In the genomic region with DNA sequence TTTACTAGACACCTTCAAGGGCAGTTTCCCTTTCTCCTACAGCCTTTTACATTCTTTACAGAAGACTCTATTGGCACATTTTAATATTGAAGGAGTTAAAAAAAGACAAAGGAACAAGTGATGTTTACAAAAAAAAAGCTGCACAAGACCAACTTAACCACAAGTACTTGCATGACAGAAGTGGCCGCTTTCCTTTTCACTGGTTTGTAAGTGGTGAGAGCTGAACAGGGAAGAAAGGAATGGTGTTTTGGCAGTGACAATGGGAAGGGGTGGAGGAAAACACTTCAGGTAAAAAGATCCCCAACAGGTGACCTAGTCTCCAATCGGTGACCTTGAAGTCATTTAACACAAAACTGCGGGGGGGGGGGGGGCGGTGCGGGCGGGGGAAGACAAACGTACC, we compare ENCODE assay signal across 33 cellular contexts. TPM values are rescaled to one million over a fixed set of nuclear protein-coding genes. Genes with fewer than 3 reads are reported as not detected.
A peak's percentile ranks its signal among the peaks of the same experiment; 100 is the strongest.
DNase-seq lines count a peak whose midpoint lies in the region; ATAC-seq, FAIRE-seq and TF ChIP-seq lines count a peak whose summit lies in the region.
"Had no signal": no experiment of that assay in that cellular context is flagged by ENCODE, and none has a peak within 500 bp of the region (broad histone marks: within the 10 kb centered on the region; RNA-seq: fewer than 3 reads in every experiment).

No MANE protein-coding gene starts in this region.

- CTCF ChIA-PET in WTC11 (lab: Charles Lee), result no interaction called here

- H3K23ac ChIP-seq in H9 (ENCODE audit: insufficient read length, low read depth, low read length), result no peak overlapping the region

- no peak overlapping the region for H2BK15ac ChIP-seq in H9 (ENCODE audit: low read depth, low read length)

- peak overlapping the region; percentile 79 for H3K4me2 ChIP-seq in H9 (ENCODE audit: insufficient read depth, insufficient read length, low read length)
- H3K4me2 ChIP-seq: BLaER1 had no signal

- H3K79me1 ChIP-seq in H9 (ENCODE audit: insufficient read depth, low read depth, low read length, poor library complexity, severe bottlenecking), result no peaks in the 10 kb centered on the region

- H2AK5ac ChIP-seq in H9 (ENCODE audit: insufficient read length, low read length), result no peak overlapping the region

- 0 out of 5 replicates have a peak, but pooled peaks cover 0 to 2% of the 10 kb centered on the region in 2 experiments for H3K9me3 Mint-ChIP-seq in H9
- no peaks in the 10 kb centered on the region for H3K9me3 Mint-ChIP-seq in WTC11
- peaks cover 9% of the 10 kb centered on the region for H3K9me3 Mint-ChIP-seq in activated naive CD8-positive, alpha-beta T cell treated with anti-CD3 and anti-CD28 coated beads, Interleukin-2, amount 50 U/mL, for 24 hours
- H3K9me3 Mint-ChIP-seq: activated T-cell treated with anti-CD3 and anti-CD28 coated beads, Interleukin-2, amount 50 U/mL, for 72 hours had no signal

- H4K20me1 ChIP-seq in H9 (ENCODE audit: control insufficient read depth, insufficient read depth, insufficient read length), result no peaks in the 10 kb centered on the region
- H4K20me1 ChIP-seq: BLaER1 had no signal

- POLR2A ChIA-PET in WTC11 (lab: Charles Lee), result interaction anchor here (0.5 kb wide), 1 partner anchor 1987 kb away, joined by 5 read pairs; no protein-coding TSS in a partner anchor

- no peak overlapping the region for H3K14ac ChIP-seq in H9 (ENCODE audit: insufficient read depth, low read length)

- WGBS in H9 (ENCODE audit: extremely low coverage, insufficient read length, low lambda C conversion rate), result no CpG with 5 or more reads among the region's 7 CpGs

- H3K27ac Mint-ChIP-seq in H9 (no peak overlapping the region), WTC11 (no peak overlapping the region)
- H3K27ac Mint-ChIP-seq in activated naive CD8-positive, alpha-beta T cell treated with anti-CD3 and anti-CD28 coated beads, Interleukin-2, amount 50 U/mL, for 24 hours, result no peak overlapping the region
- H3K27ac Mint-ChIP-seq: activated T-cell treated with anti-CD3 and anti-CD28 coated beads, Interleukin-2, amount 50 U/mL, for 72 hours; effector memory CD8-positive, alpha-beta T cell; stimulated activated effector memory CD8-positive, alpha-beta T cell treated with anti-CD3 and anti-CD28 coated beads, Interleukin-12 subunit alpha, Interleukin-12 subunit beta, amount 100 ng/mL, for 72 hours; T-helper 17 cell had no signal

- H3K4me1 ChIP-seq in H9 (ENCODE audit: insufficient read depth, low read length) (no peaks in the 10 kb centered on the region; the same call in 1 of the 2 replicates), kidney (ENCODE audit: control insufficient read depth in 1 of 2, insufficient read depth in 1 of 2, low read depth in 1 of 2, low read length in 2 of 2) (peaks cover 0 to 16% of the 10 kb centered on the region in 2 donors)
- H3K4me1 ChIP-seq: BLaER1, prostate gland had no signal

- no peak overlapping the region for H4K8ac ChIP-seq in H9 (replicated peaks; ENCODE audit: insufficient read length, low read depth, low read length)

- peaks cover 9 to 11% of the 10 kb centered on the region in 2 experiments for H3K4me1 Mint-ChIP-seq in H9
- peaks cover 11% of the 10 kb centered on the region for H3K4me1 Mint-ChIP-seq in WTC11
- peaks cover 2% of the 10 kb centered on the region for H3K4me1 Mint-ChIP-seq in activated naive CD8-positive, alpha-beta T cell treated with anti-CD3 and anti-CD28 coated beads, Interleukin-2, amount 50 U/mL, for 24 hours
- H3K4me1 Mint-ChIP-seq: stimulated activated effector memory CD8-positive, alpha-beta T cell treated with anti-CD3 and anti-CD28 coated beads, Interleukin-12 subunit alpha, Interleukin-12 subunit beta, amount 100 ng/mL, for 72 hours; T-helper 17 cell had no signal

- H3K9ac ChIP-seq in H9 (ENCODE audit: extremely low read depth, insufficient read length, low read length) (no peak overlapping the region), kidney (ENCODE audit: low read length in 2 of 2) (peak overlapping the region; percentile 22 to 92)
- H3K9ac ChIP-seq: BLaER1 had no signal

- no peak overlapping the region for H3K18ac ChIP-seq in H9 (ENCODE audit: insufficient read length, low read depth, low read length)

- H3K4me3 Mint-ChIP-seq in H9 (peak overlapping the region in 1 of 2 experiments; percentile 43; a peak in 2 of 5 replicates), WTC11 (peak overlapping the region; percentile 45)
- no peak overlapping the region for H3K4me3 Mint-ChIP-seq in activated naive CD8-positive, alpha-beta T cell treated with anti-CD3 and anti-CD28 coated beads, Interleukin-2, amount 50 U/mL, for 24 hours
- H3K4me3 Mint-ChIP-seq: effector memory CD8-positive, alpha-beta T cell; stimulated activated effector memory CD8-positive, alpha-beta T cell treated with anti-CD3 and anti-CD28 coated beads, Interleukin-12 subunit alpha, Interleukin-12 subunit beta, amount 100 ng/mL, for 72 hours; T-helper 17 cell had no signal

- no peak overlapping the region for H2AFZ ChIP-seq in H9 (ENCODE audit: low read length)

- H3K56ac ChIP-seq in H9 (ENCODE audit: insufficient read length, low read depth, low read length), result no peak overlapping the region

- H2BK5ac ChIP-seq in H9 (ENCODE audit: insufficient read length, low read length), result no peak overlapping the region

- no peak for TF ChIP-seq CTCF in H9 (conservative IDR thresholded peaks at IDR 0.05)
- no peak for TF ChIP-seq CTCF in WTC11 (IDR thresholded peaks at IDR 0.05)
- no peak for TF ChIP-seq CTCF in kidney (IDR thresholded peaks at IDR 0.05; ENCODE audit: borderline replicate concordance, extremely low read depth, insufficient read depth)

- H3K9me3 ChIP-seq in H9 (ENCODE audit: control insufficient read depth, low read depth, low read length) (no peaks in the 10 kb centered on the region), kidney (ENCODE audit: control insufficient read depth in 1 of 2, low read length in 2 of 2) (no peaks in the 10 kb centered on the region)
- H3K9me3 ChIP-seq: BLaER1, prostate gland, transverse colon had no signal

- peak overlapping the region; percentile 89 to 93 for H3K4me3 ChIP-seq in kidney (ENCODE audit: low read length in 2 of 2)
- H3K4me3 ChIP-seq: BLaER1, prostate gland had no signal

- peaks cover 6% of the 10 kb centered on the region; the same call in 1 of the 2 replicates for H3K27me3 ChIP-seq in H9 (ENCODE audit: insufficient read depth, low read length)
- H3K27me3 ChIP-seq: BLaER1 had no signal

- peaks cover 0 to 2% of the 10 kb centered on the region in 2 donors for H3K36me3 ChIP-seq in kidney (ENCODE audit: control insufficient read depth in 1 of 2, insufficient read depth in 2 of 2, low read length in 2 of 2)
- H3K36me3 ChIP-seq: BLaER1, prostate gland, transverse colon had no signal

- no peak overlapping the region for H3K4ac ChIP-seq in H9 (ENCODE audit: low read depth, low read length)

- H2BK120ac ChIP-seq in H9 (ENCODE audit: low read depth, low read length, poor library complexity, severe bottlenecking), result no peak overlapping the region

- H3K27me3 Mint-ChIP-seq in H9 (ENCODE audit: low read depth) (peaks cover 69% of the 10 kb centered on the region), WTC11 (ENCODE audit: low read depth) (peaks cover 58% of the 10 kb centered on the region)
- H3K27me3 Mint-ChIP-seq in activated naive CD8-positive, alpha-beta T cell treated with anti-CD3 and anti-CD28 coated beads, Interleukin-2, amount 50 U/mL, for 24 hours, result peaks cover 33% of the 10 kb centered on the region

- H3K36me3 Mint-ChIP-seq in H9 (ENCODE audit: insufficient read depth in 1 of 3, low read depth in 3 of 3) (no peaks in the 10 kb centered on the region), WTC11 (no peaks in the 10 kb centered on the region)
- peaks cover 2% of the 10 kb centered on the region for H3K36me3 Mint-ChIP-seq in activated naive CD8-positive, alpha-beta T cell treated with anti-CD3 and anti-CD28 coated beads, Interleukin-2, amount 50 U/mL, for 24 hours (ENCODE audit: low read depth)
- H3K36me3 Mint-ChIP-seq: stimulated activated effector memory CD8-positive, alpha-beta T cell treated with anti-CD3 and anti-CD28 coated beads, Interleukin-12 subunit alpha, Interleukin-12 subunit beta, amount 100 ng/mL, for 72 hours had no signal

- H2BK12ac ChIP-seq in H9 (ENCODE audit: insufficient read length, low read depth, low read length), result no peak overlapping the region

- no peak overlapping the region for H4K5ac ChIP-seq in H9 (ENCODE audit: insufficient read length, low read depth, low read length)

- no peak for FAIRE-seq in kidney (lab: Jason Lieb, UNC)
- FAIRE-seq: G401.6, TTC549 had no signal

- no peak overlapping the region for H4K91ac ChIP-seq in H9 (ENCODE audit: insufficient read length, low read depth, low read length)

- H3K79me2 ChIP-seq in H9 (ENCODE audit: insufficient read depth, low read length), result no peaks in the 10 kb centered on the region

- no peak for DNase-seq in H9
- no peak for DNase-seq in WTC11 (ENCODE audit: low spot score)
- no peak for DNase-seq in kidney
- peak; percentile 65 for DNase-seq in renal cortical epithelial cell (ENCODE audit: low read depth)
- no peak for DNase-seq in activated naive CD8-positive, alpha-beta T cell treated with anti-CD3 and anti-CD28 coated beads, Interleukin-2, amount 50 U/mL, for 24 hours
- no peak for DNase-seq in activated CD4-positive, alpha-beta T cell treated with anti-CD3 and anti-CD28 coated beads, Interleukin-2, amount 50 U/mL, for 4 hours
- no peak for DNase-seq in retina
- DNase-seq: activated CD4-positive, alpha-beta T cell treated with anti-CD3 and anti-CD28 coated beads, Interleukin-2, amount 50 U/mL, for 48 hours; activated T-cell treated with anti-CD3 and anti-CD28 coated beads, Interleukin-2, amount 50 U/mL, for 72 hours; central memory CD4-positive, alpha-beta T cell; cortex of kidney; effector memory CD8-positive, alpha-beta T cell; head of caudate nucleus; IMR-90; mesenchymal stem cell; NCI-H1436 treated with DMSO at 0.1 percent for 48 hours; NCI-H2171 treated with DMSO at 0.1 percent for 48 hours; NCI-H69; nucleus accumbens; PC-3; stimulated activated CD4-positive, alpha-beta T cell treated with anti-CD3 and anti-CD28 coated beads, Interleukin-4, amount 100 ng/mL, for 24 hours; T-helper 17 cell; transverse colon had no signal

- no peak overlapping the region for H3T11ph ChIP-seq in H9 (ENCODE audit: low read length)

- H3K27ac ChIP-seq in H9 (ENCODE audit: insufficient read length, low read depth, low read length) (no peak overlapping the region), kidney (ENCODE audit: low read depth in 2 of 2, low read length in 2 of 2) (peak overlapping the region; percentile 86 to 96)
- H3K27ac ChIP-seq: BLaER1, prostate gland, transverse colon had no signal

- H3K23me2 ChIP-seq in H9 (ENCODE audit: insufficient read length, low read depth, low read length, poor library complexity, severe bottlenecking), result peaks cover 5% of the 10 kb centered on the region

- no peak for ATAC-seq in WTC11
- no peak for ATAC-seq in activated naive CD8-positive, alpha-beta T cell treated with anti-CD3 and anti-CD28 coated beads, Interleukin-2, amount 50 U/mL, for 24 hours
- ATAC-seq: activated CD4-positive, CD25-positive, alpha-beta regulatory T cell treated with anti-CD3 and anti-CD28 coated beads, Interleukin-2, amount 50 U/mL, for 24 hours; activated T-cell treated with anti-CD3 and anti-CD28 coated beads, Interleukin-2, amount 50 U/mL, for 72 hours; effector memory CD8-positive, alpha-beta T cell; esophagus mucosa; PC-3; SK-N-SH treated with all-trans-retinoic acid at 6 μM for 48 hours; stimulated activated effector memory CD8-positive, alpha-beta T cell treated with anti-CD3 and anti-CD28 coated beads, Interleukin-12 subunit alpha, Interleukin-12 subunit beta, amount 100 ng/mL, for 72 hours; T-helper 17 cell had no signal

- intact Hi-C loops in kidney (cut with DNase I), result no loop called here

- no peak overlapping the region for H2BK20ac ChIP-seq in H9 (ENCODE audit: low read depth, low read length, poor library complexity, severe bottlenecking)

RNA-seq across cellular contexts. Expression of a gene that starts 1.1 kb away (rescaled TPM):
- total RNA-seq in H9 (2021) (2.4 and 2.9 TPM in 2 replicates), WTC11 (2021) (8.6 to 8.7 TPM (median 8.6 TPM) in 3 replicates), kidney (55.7 TPM), renal cortical epithelial cell (2.3 and 11.8 TPM in 2 replicates)
- polyA plus RNA-seq in kidney (ENCODE audit: insufficient read depth, low read depth, low replicate concordance), result 60.0 TPM
- total RNA-seq: activated T-cell treated with anti-CD3 and anti-CD28 coated beads, Interleukin-2, amount 50 U/mL, for 72 hours; fibroblast of villous mesenchyme; IMR-90; LHCN-M2; T-helper 17 cell had no signal
- polyA plus RNA-seq: IMR-90 had no signal
